8 cellular contexts compared by ENCODE assay signal in the genomic region with DNA sequence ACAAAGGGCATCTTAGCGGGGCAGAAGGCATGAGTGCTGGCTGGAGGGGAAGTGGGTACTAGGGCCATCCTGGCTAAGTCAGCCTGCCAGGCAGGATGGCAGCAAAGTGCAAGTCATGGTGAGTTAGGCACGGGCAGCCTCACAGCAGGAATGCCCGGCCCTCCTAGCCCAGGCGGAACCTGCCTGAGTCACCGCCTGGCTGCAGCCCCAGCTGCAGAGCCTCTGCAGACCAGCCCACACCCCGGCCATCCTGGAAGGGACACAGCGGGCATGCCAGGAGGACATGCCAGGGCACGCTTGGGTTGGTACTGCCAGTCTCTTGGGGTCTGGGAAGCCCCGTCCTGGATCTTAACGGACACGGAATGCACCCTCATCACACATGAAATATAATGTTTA. TPM values are rescaled to one million over a fixed set of nuclear protein-coding genes. Genes with fewer than 3 reads are reported as not detected.
DNase-seq lines count a peak whose midpoint lies in the region; TF ChIP-seq lines count a peak whose summit lies in the region.

No MANE protein-coding gene starts in this region.

- CTCF ChIA-PET in activated CD4-positive, alpha-beta memory T cell treated with anti-CD3 and anti-CD28 coated beads for 36 hours (lab: Charles Lee) = interaction anchor here (1.0 to 4.5 kb wide), 3 partner anchors 8 to 13 kb away, joined by 3 to 31 read pairs (median 24); no protein-coding TSS in a partner anchor

- DNase-seq in NCI-H2196 (lab: John Stamatoyannopoulos, UW; ENCODE audit: unreplicated experiment) (peak; percentile 61), caudate nucleus (lab: John Stamatoyannopoulos, UW) (peak in 49 of 61 donors; percentile 17 to 83 (median 57)), lung microvascular endothelial cell (ENCODE audit: low read depth in 2 of 2) (peak; percentile 90 to 91), NAMALWA (ENCODE audit: low spot score) (no peak)
- no peak for DNase-seq in effector CD8-positive, alpha-beta T cell (lab: John Stamatoyannopoulos, UW)
- no peak for DNase-seq in activated CD4-positive, alpha-beta memory T cell treated with anti-CD3 and anti-CD28 coated beads for 36 hours
- DNase-seq in activated CD4-positive, alpha-beta T cell treated with anti-CD3 and anti-CD28 coated beads for 1 hour = no peak

- POLR2A ChIA-PET in activated CD4-positive, alpha-beta memory T cell treated with anti-CD3 and anti-CD28 coated beads for 36 hours (lab: Charles Lee) = no interaction called here

- no peaks in the 10 kb centered on the region for H3K36me3 Mint-ChIP-seq in activated CD4-positive, alpha-beta memory T cell treated with anti-CD3 and anti-CD28 coated beads for 36 hours

- no peaks in the 10 kb centered on the region for H3K9me3 Mint-ChIP-seq in activated CD4-positive, alpha-beta memory T cell treated with anti-CD3 and anti-CD28 coated beads for 36 hours

- no peak overlapping the region for H3K27ac Mint-ChIP-seq in activated CD4-positive, alpha-beta memory T cell treated with anti-CD3 and anti-CD28 coated beads for 36 hours

- intact Hi-C loops in activated CD4-positive, alpha-beta memory T cell treated with anti-CD3 and anti-CD28 coated beads for 36 hours (cut with micrococcal nuclease) = no loop called here

- H3K27me3 Mint-ChIP-seq in activated CD4-positive, alpha-beta memory T cell treated with anti-CD3 and anti-CD28 coated beads for 36 hours = peaks cover 10% of the 10 kb centered on the region

- peak overlapping the region; percentile 94 for H3K27ac ChIP-seq in C4-2B
- H3K27ac ChIP-seq in caudate nucleus (ENCODE audit: low read depth, low read length) = peak overlapping the region; percentile 89

- no peak for TF ChIP-seq CTCF in C4-2B (conservative IDR thresholded peaks at IDR 0.05)

- H3K4me3 Mint-ChIP-seq in activated CD4-positive, alpha-beta memory T cell treated with anti-CD3 and anti-CD28 coated beads for 36 hours = no peak overlapping the region

- peaks cover 9% of the 10 kb centered on the region for H3K4me1 Mint-ChIP-seq in activated CD4-positive, alpha-beta memory T cell treated with anti-CD3 and anti-CD28 coated beads for 36 hours (ENCODE audit: low read depth)

RNA-seq across cellular contexts. Expression of a gene that starts 4.9 kb away (rescaled TPM):
- under 0.01 and 0.20 TPM in 2 replicates for total RNA-seq in lung microvascular endothelial cell
- under 1 TPM in 1 of 2 experiments, not detected in 1; 0.14 TPM for total RNA-seq in activated CD4-positive, alpha-beta memory T cell treated with anti-CD3 and anti-CD28 coated beads for 36 hours

RNA-seq across cellular contexts. Expression of a gene that starts 36.7 kb away (rescaled TPM):
- total RNA-seq in lung microvascular endothelial cell = not detected in 2 replicates
- not detected for total RNA-seq in activated CD4-positive, alpha-beta memory T cell treated with anti-CD3 and anti-CD28 coated beads for 36 hours

Comparison
In these comparisons a context has a peak if more than half of its experiments do, and no peak if none do; other contexts are left out.
1. DNase-seq: peak in NCI-H2196 (single experiment), caudate nucleus (49 of 61) and lung microvascular endothelial cell (2 of 2); none in NAMALWA (single experiment), effector CD8-positive, alpha-beta T cell (single experiment), activated CD4-positive, alpha-beta memory T cell treated with anti-CD3 and anti-CD28 coated beads for 36 hours (single experiment) and activated CD4-positive, alpha-beta T cell treated with anti-CD3 and anti-CD28 coated beads for 1 hour (single experiment).